In genomic region chr11:72736452-72737069, GRCh38 we compare ENCODE assay signal across 8 cellular contexts. TPM values are rescaled to one million over a fixed set of nuclear protein-coding genes. Genes with fewer than 3 reads are reported as not detected.
DNase-seq lines count a peak whose midpoint lies in the region; ATAC-seq and TF ChIP-seq lines count a peak whose summit lies in the region.

No MANE protein-coding gene starts in this region.

- H3T11ph ChIP-seq in H9 (ENCODE audit: low read length): no peak overlapping the region

- no peak overlapping the region for H4K8ac ChIP-seq in H9 (replicated peaks; ENCODE audit: insufficient read length, low read depth, low read length)

- H2BK15ac ChIP-seq in H9 (ENCODE audit: low read depth, low read length): no peak overlapping the region

- no peak overlapping the region for H3K56ac ChIP-seq in H9 (ENCODE audit: insufficient read length, low read depth, low read length)

- no peak overlapping the region for H3K23ac ChIP-seq in H9 (ENCODE audit: insufficient read length, low read depth, low read length)

- no peak overlapping the region for H2BK12ac ChIP-seq in H9 (ENCODE audit: insufficient read length, low read depth, low read length)

- H3K9me3 ChIP-seq in H9 (ENCODE audit: control insufficient read depth, low read depth, low read length) (no peaks in the 10 kb centered on the region), left lung (no peaks in the 10 kb centered on the region)

- no peaks in the 10 kb centered on the region for H3K27me3 Mint-ChIP-seq in H9 (ENCODE audit: low read depth)
- no peaks in the 10 kb centered on the region for H3K27me3 Mint-ChIP-seq in T-helper 1 cell treated with Interleukin-12 subunit alpha and Interleukin-12 subunit beta and Interleukin-4 antibody, amounts not matched to agents 30 μg/mL and 1 μg/mL, for 36 hours (ENCODE audit: low read depth)
- H3K27me3 Mint-ChIP-seq in activated naive CD8-positive, alpha-beta T cell treated with anti-CD3 and anti-CD28 coated beads, Interleukin-2, amount 50 U/mL, for 24 hours: no peaks in the 10 kb centered on the region

- no peak overlapping the region for H2BK5ac ChIP-seq in H9 (ENCODE audit: insufficient read length, low read length)

- no peak overlapping the region for H2AFZ ChIP-seq in H9 (ENCODE audit: low read length)

- H3K9me3 Mint-ChIP-seq in H9: no peaks in the 10 kb centered on the region
- no peaks in the 10 kb centered on the region for H3K9me3 Mint-ChIP-seq in T-helper 1 cell treated with Interleukin-12 subunit alpha and Interleukin-12 subunit beta and Interleukin-4 antibody, amounts not matched to agents 30 μg/mL and 1 μg/mL, for 36 hours
- H3K9me3 Mint-ChIP-seq in activated naive CD8-positive, alpha-beta T cell treated with anti-CD3 and anti-CD28 coated beads, Interleukin-2, amount 50 U/mL, for 24 hours: no peaks in the 10 kb centered on the region

- H3K4me1 Mint-ChIP-seq in H9: peaks cover 41 to 44% of the 10 kb centered on the region in 2 experiments
- peaks cover 42% of the 10 kb centered on the region for H3K4me1 Mint-ChIP-seq in T-helper 1 cell treated with Interleukin-12 subunit alpha and Interleukin-12 subunit beta and Interleukin-4 antibody, amounts not matched to agents 30 μg/mL and 1 μg/mL, for 36 hours (ENCODE audit: low read depth)
- peaks cover 59% of the 10 kb centered on the region for H3K4me1 Mint-ChIP-seq in activated naive CD8-positive, alpha-beta T cell treated with anti-CD3 and anti-CD28 coated beads, Interleukin-2, amount 50 U/mL, for 24 hours

- no peak overlapping the region for H4K5ac ChIP-seq in H9 (ENCODE audit: insufficient read length, low read depth, low read length)

- H4K91ac ChIP-seq in H9 (ENCODE audit: insufficient read length, low read depth, low read length): no peak overlapping the region

- TF ChIP-seq CTCF in H9 (conservative IDR thresholded peaks at IDR 0.05) (no peak), left lung (IDR thresholded peaks at IDR 0.05) (no peak)

- no peak overlapping the region for H3K9ac ChIP-seq in H9 (ENCODE audit: extremely low read depth, insufficient read length, low read length)

- WGBS in H9 (ENCODE audit: extremely low coverage, insufficient read length, low lambda C conversion rate): no CpG with 5 or more reads among the region's 5 CpGs

- H3K27ac ChIP-seq in H9 (ENCODE audit: insufficient read length, low read depth, low read length) (no peak overlapping the region), left lung (peak overlapping the region; percentile 83 to 91)

- H3K14ac ChIP-seq in H9 (ENCODE audit: insufficient read depth, low read length): no peak overlapping the region

- H2AK5ac ChIP-seq in H9 (ENCODE audit: insufficient read length, low read length): no peak overlapping the region

- H3K27ac Mint-ChIP-seq in H9: peak overlapping the region; percentile 76 to 78 (median 77); a peak in 6 of 7 replicates
- peak overlapping the region; percentile 99 for H3K27ac Mint-ChIP-seq in T-helper 1 cell treated with Interleukin-12 subunit alpha and Interleukin-12 subunit beta and Interleukin-4 antibody, amounts not matched to agents 30 μg/mL and 1 μg/mL, for 36 hours
- H3K27ac Mint-ChIP-seq in activated naive CD8-positive, alpha-beta T cell treated with anti-CD3 and anti-CD28 coated beads, Interleukin-2, amount 50 U/mL, for 24 hours: peak overlapping the region; percentile 88

- no peaks in the 10 kb centered on the region for H4K20me1 ChIP-seq in H9 (ENCODE audit: control insufficient read depth, insufficient read depth, insufficient read length)

- H3K23me2 ChIP-seq in H9 (ENCODE audit: insufficient read length, low read depth, low read length, poor library complexity, severe bottlenecking): no peaks in the 10 kb centered on the region

- H2BK20ac ChIP-seq in H9 (ENCODE audit: low read depth, low read length, poor library complexity, severe bottlenecking): no peak overlapping the region

- H3K27me3 ChIP-seq in H9 (ENCODE audit: insufficient read depth, low read length): no peaks in the 10 kb centered on the region
- H3K27me3 ChIP-seq in left lung: no peaks in the 10 kb centered on the region

- peak; percentile 86 for ATAC-seq in activated naive CD8-positive, alpha-beta T cell treated with anti-CD3 and anti-CD28 coated beads, Interleukin-2, amount 50 U/mL, for 24 hours
- ATAC-seq in left lung: peak; percentile 58

- H3K18ac ChIP-seq in H9 (ENCODE audit: insufficient read length, low read depth, low read length): no peak overlapping the region

- H3K4me1 ChIP-seq in H9 (ENCODE audit: insufficient read depth, low read length) (peaks cover 17% of the 10 kb centered on the region), left lung (peaks cover 29 to 98% of the 10 kb centered on the region in 2 donors)

- intact Hi-C loops in left lung (cut with DNase I): no loop called here

- no peak overlapping the region for H2BK120ac ChIP-seq in H9 (ENCODE audit: low read depth, low read length, poor library complexity, severe bottlenecking)

- no peak overlapping the region for H3K4me2 ChIP-seq in H9 (ENCODE audit: insufficient read depth, insufficient read length, low read length)

- H3K4me3 Mint-ChIP-seq in H9: peak overlapping the region in 1 of 2 experiments; percentile 34; a peak in 2 of 5 replicates
- peak overlapping the region; percentile 53 for H3K4me3 Mint-ChIP-seq in T-helper 1 cell treated with Interleukin-12 subunit alpha and Interleukin-12 subunit beta and Interleukin-4 antibody, amounts not matched to agents 30 μg/mL and 1 μg/mL, for 36 hours
- H3K4me3 Mint-ChIP-seq in activated naive CD8-positive, alpha-beta T cell treated with anti-CD3 and anti-CD28 coated beads, Interleukin-2, amount 50 U/mL, for 24 hours: peak overlapping the region; percentile 49

- DNase-seq in H9 (no peak), left lung (peak; percentile 90 to 91), NCI-H69 (lab: John Stamatoyannopoulos, UW) (no peak), NCI-H748 treated with DMSO at 0.1 percent for 48 hours (lab: John Stamatoyannopoulos, UW) (no peak), globus pallidus (ENCODE audit: low spot score) (no peak)
- DNase-seq in activated naive CD8-positive, alpha-beta T cell treated with anti-CD3 and anti-CD28 coated beads, Interleukin-2, amount 50 U/mL, for 24 hours: peak; percentile 69
- DNase-seq in stimulated activated CD8-positive, alpha-beta memory T cell treated with anti-CD3 and anti-CD28 coated beads, Interleukin-15, amount 100 ng/mL, for 4 hours (ENCODE audit: low read depth in 2 of 2): peak; percentile 38 to 48

- H3K79me2 ChIP-seq in H9 (ENCODE audit: insufficient read depth, low read length): peaks cover 10% of the 10 kb centered on the region; the same call in 1 of the 2 replicates

- no peaks in the 10 kb centered on the region for H3K79me1 ChIP-seq in H9 (ENCODE audit: insufficient read depth, low read depth, low read length, poor library complexity, severe bottlenecking)

- no peak overlapping the region for H3K4ac ChIP-seq in H9 (ENCODE audit: low read depth, low read length)

- peaks cover 0 to 6% of the 10 kb centered on the region in 2 donors for H3K36me3 ChIP-seq in left lung

- H3K4me3 ChIP-seq in left lung: peak overlapping the region in 1 of 2 donors; percentile 44

- peaks cover 2 to 16% (median 8%) of the 10 kb centered on the region in 3 experiments for H3K36me3 Mint-ChIP-seq in H9 (ENCODE audit: insufficient read depth in 1 of 3, low read depth in 3 of 3)
- H3K36me3 Mint-ChIP-seq in T-helper 1 cell treated with Interleukin-12 subunit alpha and Interleukin-12 subunit beta and Interleukin-4 antibody, amounts not matched to agents 30 μg/mL and 1 μg/mL, for 36 hours (ENCODE audit: low read depth): peaks cover 11% of the 10 kb centered on the region
- H3K36me3 Mint-ChIP-seq in activated naive CD8-positive, alpha-beta T cell treated with anti-CD3 and anti-CD28 coated beads, Interleukin-2, amount 50 U/mL, for 24 hours (ENCODE audit: low read depth): peaks cover 4% of the 10 kb centered on the region

RNA-seq across cellular contexts. Expression of gene ARAP1, which starts 15.6 kb away (rescaled TPM):
- total RNA-seq in H9 (2021): 59.4 and 63.0 TPM in 2 replicates
- 100 to 1,000 TPM; 172 to 222 TPM for total RNA-seq in left lung

RNA-seq across cellular contexts. Expression of gene STARD10, which starts 57.3 kb away (rescaled TPM):
- total RNA-seq in H9 (2021): 24.4 and 24.7 TPM in 2 replicates
- 100 to 1,000 TPM in 1 of 2 donors, 10 to 100 TPM in 1; 83.8 to 119 TPM for total RNA-seq in left lung

Comparison
In these comparisons a context has a peak if more than half of its experiments do, and no peak if none do; other contexts are left out.
1. DNase-seq: peak in activated naive CD8-positive, alpha-beta T cell treated with anti-CD3 and anti-CD28 coated beads, Interleukin-2, amount 50 U/mL, for 24 hours (single experiment), left lung (2 of 2) and stimulated activated CD8-positive, alpha-beta memory T cell treated with anti-CD3 and anti-CD28 coated beads, Interleukin-15, amount 100 ng/mL, for 4 hours (2 of 2); none in H9 (single experiment), NCI-H69 (single experiment), NCI-H748 treated with DMSO at 0.1 percent for 48 hours (single experiment) and globus pallidus (single experiment).
2. Peak in every context shown above with its lines, with median percentiles within 50 percentile points of each other: H3K27ac Mint-ChIP-seq.